ENCODE assay signal across 9 cellular contexts in the genomic region with DNA sequence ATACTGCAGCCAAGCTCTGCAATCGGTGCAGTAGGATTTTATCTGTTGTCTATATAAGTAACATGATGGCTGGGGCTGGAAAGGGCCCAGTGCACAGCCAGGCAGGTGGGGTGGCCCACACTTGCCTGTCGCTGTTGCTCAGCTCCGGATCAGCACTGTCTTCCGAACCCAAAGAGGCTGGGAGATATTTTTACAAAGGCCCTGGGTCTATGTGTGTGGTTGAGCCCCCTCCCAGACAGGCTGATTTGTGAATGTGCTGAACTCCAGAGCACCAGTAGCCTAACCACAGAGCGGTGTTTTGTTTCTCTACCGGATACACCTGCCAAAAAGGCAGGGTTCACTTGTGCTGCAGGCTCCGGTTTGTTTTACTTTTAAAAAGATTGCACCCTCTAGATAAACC. TPM values are rescaled to one million over a fixed set of nuclear protein-coding genes. Genes with fewer than 3 reads are reported as not detected.
DNase-seq lines count a peak whose midpoint lies in the region; ATAC-seq and TF ChIP-seq lines count a peak whose summit lies in the region.
"Had no signal": no experiment of that assay in that cellular context is flagged by ENCODE, and none has a peak within 500 bp of the region (broad histone marks: within the 10 kb centered on the region; RNA-seq: fewer than 3 reads in every experiment).

No MANE protein-coding gene starts in this region.

- no peak for TF ChIP-seq CTCF in transverse colon (IDR thresholded peaks at IDR 0.05)
- TF ChIP-seq CTCF in PC-9 (conservative IDR thresholded peaks at IDR 0.05), result no peak

- no peak overlapping the region for H3K4me2 ChIP-seq in PC-9

- DNase-seq in stimulated activated CD4-positive, alpha-beta T cell treated with anti-CD3 and anti-CD28 coated beads, Interleukin-1b, Interleukin-23, amount 100 ng/mL, for 48 hours, result peak; percentile 37
- no peak for DNase-seq in stimulated activated CD4-positive, alpha-beta T cell treated with anti-CD3 and anti-CD28 coated beads, Interleukin-2, amount 100 ng/mL, for 48 hours
- peak; percentile 66 for DNase-seq in activated T-helper 1 cell treated with anti-CD3 and anti-CD28 coated beads, Interleukin-12 subunit alpha, Interleukin-12 subunit beta, Interleukin-2, Interleukin-4 antibody, amounts not matched to agents 30 ng/mL and 10 ng/mL and 1 ng/mL, durations not matched to agents 14 hours and 24 hours and 36 hours (ENCODE audit: low spot score)
- DNase-seq in transverse colon (peak; percentile 64), SW480 (ENCODE audit: low spot score) (no peak), NCI-H1694 (lab: John Stamatoyannopoulos, UW) (no peak), PC-9 (no peak)

- in situ Hi-C loops in transverse colon (cut with MboI; ENCODE audit: low pct_ligation_motif_present in 1 of 4, low pct_unique_long_range_greater_than_20kb in 1 of 4, low sequenced_read_pairs in 3 of 4), result loop anchor here in 1 of 4 donors (25.0 kb wide), 2 partner anchors 139 to 239 kb away; partner anchors contain the start of gene N4BP2

- CTCF ChIA-PET in PC-9 (lab: Charles Lee), result no interaction called here

- H3K9me3 ChIP-seq in transverse colon (no peaks in the 10 kb centered on the region), PC-9 (ENCODE audit: insufficient read depth, low read depth) (no peaks in the 10 kb centered on the region)

- H3K36me3 Mint-ChIP-seq in activated T-helper 1 cell treated with anti-CD3 and anti-CD28 coated beads, Interleukin-12 subunit alpha, Interleukin-12 subunit beta, Interleukin-2, Interleukin-4 antibody, amounts not matched to agents 30 ng/mL and 10 ng/mL and 1 ng/mL, durations not matched to agents 14 hours and 24 hours and 36 hours (ENCODE audit: low read depth), result peaks cover 11% of the 10 kb centered on the region

- no peaks in the 10 kb centered on the region for H4K20me1 ChIP-seq in PC-9 (ENCODE audit: insufficient read depth)

- peak; percentile 60 for ATAC-seq in HG03442 (IDR thresholded peaks at IDR 0.05; ENCODE audit: unreplicated experiment)

- H3K36me3 ChIP-seq in transverse colon, result no peaks in the 10 kb centered on the region
- no peaks in the 10 kb centered on the region; the same call in 1 of the 2 replicates for H3K36me3 ChIP-seq in PC-9 (ENCODE audit: low read depth)

- no peaks in the 10 kb centered on the region for H3K9me2 ChIP-seq in PC-9 (ENCODE audit: insufficient read depth)

- H3K9me3 Mint-ChIP-seq in activated T-helper 1 cell treated with anti-CD3 and anti-CD28 coated beads, Interleukin-12 subunit alpha, Interleukin-12 subunit beta, Interleukin-2, Interleukin-4 antibody, amounts not matched to agents 30 ng/mL and 10 ng/mL and 1 ng/mL, durations not matched to agents 14 hours and 24 hours and 36 hours, result peaks cover 14% of the 10 kb centered on the region

- H2AFZ ChIP-seq in PC-9, result no peak overlapping the region

- peak overlapping the region; percentile 48 for H3K4me3 Mint-ChIP-seq in activated T-helper 1 cell treated with anti-CD3 and anti-CD28 coated beads, Interleukin-12 subunit alpha, Interleukin-12 subunit beta, Interleukin-2, Interleukin-4 antibody, amounts not matched to agents 30 ng/mL and 10 ng/mL and 1 ng/mL, durations not matched to agents 14 hours and 24 hours and 36 hours

- intact Hi-C loops in activated T-helper 1 cell treated with anti-CD3 and anti-CD28 coated beads, Interleukin-12 subunit alpha, Interleukin-12 subunit beta, Interleukin-2, Interleukin-4 antibody, amounts not matched to agents 30 ng/mL and 10 ng/mL and 1 ng/mL, durations not matched to agents 14 hours and 24 hours and 36 hours (cut with micrococcal nuclease), result no loop called here
- intact Hi-C loops in transverse colon (cut with DNase I; ENCODE audit: low total_unique reads) (no loop called here), PC-9 (cut with micrococcal nuclease; ENCODE audit: unreplicated experiment) (no loop called here)

- H3K27me3 Mint-ChIP-seq in activated T-helper 1 cell treated with anti-CD3 and anti-CD28 coated beads, Interleukin-12 subunit alpha, Interleukin-12 subunit beta, Interleukin-2, Interleukin-4 antibody, amounts not matched to agents 30 ng/mL and 10 ng/mL and 1 ng/mL, durations not matched to agents 14 hours and 24 hours and 36 hours (ENCODE audit: insufficient read depth), result no peaks in the 10 kb centered on the region

- H3K79me2 ChIP-seq in PC-9 (ENCODE audit: low read depth), result no peaks in the 10 kb centered on the region

- TF ChIP-seq EP300 in transverse colon (IDR thresholded peaks at IDR 0.05; ENCODE audit: low read depth), result no peak

- no peaks in the 10 kb centered on the region for H3F3A ChIP-seq in PC-9 (ENCODE audit: insufficient read depth, low read depth)

- peaks cover 0 to under 1% (median 0%) of the 10 kb centered on the region in 4 donors for H3K4me1 ChIP-seq in transverse colon
- peaks cover 4% of the 10 kb centered on the region; the same call in 1 of the 2 replicates for H3K4me1 ChIP-seq in PC-9 (replicated peaks; ENCODE audit: insufficient read depth)

- peaks cover 75% of the 10 kb centered on the region for H3K4me1 Mint-ChIP-seq in activated T-helper 1 cell treated with anti-CD3 and anti-CD28 coated beads, Interleukin-12 subunit alpha, Interleukin-12 subunit beta, Interleukin-2, Interleukin-4 antibody, amounts not matched to agents 30 ng/mL and 10 ng/mL and 1 ng/mL, durations not matched to agents 14 hours and 24 hours and 36 hours (ENCODE audit: low read depth)

- H3K27ac ChIP-seq in transverse colon (peak overlapping the region; percentile 19 to 73 (median 48)), PC-9 (no peak overlapping the region)

- POLR2A ChIA-PET in PC-9 (lab: Charles Lee; ENCODE audit: unreplicated experiment), result no interaction called here

- WGBS in transverse colon (ENCODE audit: low coverage in 1 of 2), 2 donors, result 40 to 64% methylated on average over 3 to 7 of the region's 7 CpGs

- H3K27me3 ChIP-seq in transverse colon (no peaks in the 10 kb centered on the region), PC-9 (ENCODE audit: insufficient read depth, low read depth) (no peaks in the 10 kb centered on the region)

- H3K27ac Mint-ChIP-seq in activated T-helper 1 cell treated with anti-CD3 and anti-CD28 coated beads, Interleukin-12 subunit alpha, Interleukin-12 subunit beta, Interleukin-2, Interleukin-4 antibody, amounts not matched to agents 30 ng/mL and 10 ng/mL and 1 ng/mL, durations not matched to agents 14 hours and 24 hours and 36 hours, result peak overlapping the region; percentile 91

- TF ChIP-seq POLR2A in transverse colon (IDR thresholded peaks at IDR 0.05), result no peak

- no TSS peak for BruUV-seq in PC-9 (replicated peaks; lab: Mats Ljungman, UMichigan)

- H3K4me3 ChIP-seq in transverse colon (no peak overlapping the region), PC-9 (no peak overlapping the region)

RNA-seq across cellular contexts. Expression of gene CHRNA9, which starts 33.5 kb away (rescaled TPM):
- not detected in 2 replicates for total RNA-seq in activated T-helper 1 cell treated with anti-CD3 and anti-CD28 coated beads, Interleukin-12 subunit alpha, Interleukin-12 subunit beta, Interleukin-2, Interleukin-4 antibody, amounts not matched to agents 30 ng/mL and 10 ng/mL and 1 ng/mL, durations not matched to agents 14 hours and 24 hours and 36 hours
- not detected for total RNA-seq in transverse colon
- total RNA-seq in PC-9 (2021), result not detected in 2 replicates
- total RNA-seq: lung microvascular endothelial cell had no signal

Comparison
In these comparisons a context has a peak if more than half of its experiments do, and no peak if none do; other contexts are left out.
1. DNase-seq: peak in stimulated activated CD4-positive, alpha-beta T cell treated with anti-CD3 and anti-CD28 coated beads, Interleukin-1b, Interleukin-23, amount 100 ng/mL, for 48 hours (single experiment), activated T-helper 1 cell treated with anti-CD3 and anti-CD28 coated beads, Interleukin-12 subunit alpha, Interleukin-12 subunit beta, Interleukin-2, Interleukin-4 antibody, amounts not matched to agents 30 ng/mL and 10 ng/mL and 1 ng/mL, durations not matched to agents 14 hours and 24 hours and 36 hours (single experiment) and transverse colon (single experiment); none in stimulated activated CD4-positive, alpha-beta T cell treated with anti-CD3 and anti-CD28 coated beads, Interleukin-2, amount 100 ng/mL, for 48 hours (0 of 2), SW480 (single experiment), NCI-H1694 (single experiment) and PC-9 (0 of 2).